Comparison of ENCODE assay signal across 9 cellular contexts in genomic region chr1:23592209-23592905, GRCh38. TPM values are rescaled to one million over a fixed set of nuclear protein-coding genes. Genes with fewer than 3 reads are reported as not detected.
A peak's percentile ranks its signal among the peaks of the same experiment; 100 is the strongest.
DNase-seq lines count a peak whose midpoint lies in the region; ATAC-seq and TF ChIP-seq lines count a peak whose summit lies in the region.
"Had no signal": no experiment of that assay in that cellular context is flagged by ENCODE, and none has a peak within 500 bp of the region (broad histone marks: within the 10 kb centered on the region; RNA-seq: fewer than 3 reads in every experiment).

No MANE protein-coding gene starts in this region.

- intact Hi-C loops in activated CD8-positive, alpha-beta T cell treated with anti-CD3 and anti-CD28 coated beads for 36 hours (cut with micrococcal nuclease), result loop anchor here (5.0 kb wide), 2 partner anchors 35 kb away; partner anchors contain the start of gene ID3
- intact Hi-C loops in naive thymus-derived CD4-positive, alpha-beta T cell (cut with micrococcal nuclease), result loop anchor here (1.0 to 5.0 kb wide), 3 partner anchors 9 to 48 kb away; partner anchors contain the start of gene ID3 (in 1 of the 2)

- peak overlapping the region; percentile 90 for H3K27ac Mint-ChIP-seq in activated CD8-positive, alpha-beta T cell treated with anti-CD3 and anti-CD28 coated beads for 36 hours
- H3K27ac Mint-ChIP-seq in naive thymus-derived CD4-positive, alpha-beta T cell, result peak overlapping the region; percentile 28 to 86 (median 77)

- peak; percentile 72; the same call in 2 of the 3 replicates for ATAC-seq in DND-41 (ENCODE audit: insufficient read depth, low read depth)
- ATAC-seq in activated CD8-positive, alpha-beta T cell treated with anti-CD3 and anti-CD28 coated beads for 36 hours, result no peak
- ATAC-seq in naive thymus-derived CD4-positive, alpha-beta T cell, result no peak

- POLR2A ChIA-PET in activated CD8-positive, alpha-beta T cell treated with anti-CD3 and anti-CD28 coated beads for 36 hours (lab: Charles Lee), result interaction anchor here (0.7 to 5.8 kb wide), 8 partner anchors 10 to 43 kb away, joined by 3 to 40 read pairs (median 26); partner anchors contain the start of gene ID3
- POLR2A ChIA-PET in naive thymus-derived CD4-positive, alpha-beta T cell (lab: Charles Lee), result interaction anchor here (1.3 to 57.7 kb wide), 4 partner anchors 5 to 43 kb away, joined by 3 to 1267 read pairs (median 661); partner anchors contain the start of gene ID3

- H3K9me2 ChIP-seq in Karpas-422 (replicated peaks; ENCODE audit: insufficient read depth, low read length), result no peaks in the 10 kb centered on the region

- H3K79me2 ChIP-seq in DND-41 (ENCODE audit: insufficient read depth, low read length) (no peaks in the 10 kb centered on the region), Karpas-422 (ENCODE audit: low read length) (no peaks in the 10 kb centered on the region)

- DNase-seq in DND-41, result no peak
- no peak for DNase-seq in Karpas-422
- no peak for DNase-seq in activated CD8-positive, alpha-beta T cell treated with anti-CD3 and anti-CD28 coated beads for 36 hours
- DNase-seq in naive thymus-derived CD4-positive, alpha-beta T cell, result no peak
- DNase-seq in NCI-H1048 (lab: John Stamatoyannopoulos, UW), result no peak
- DNase-seq in putamen (ENCODE audit: low spot score), result no peak
- no peak for DNase-seq in HuH-7 (ENCODE audit: low spot score)
- no peak for DNase-seq in activated CD4-positive, alpha-beta T cell treated with anti-CD3 and anti-CD28 coated beads for 4 hours

- H4K20me1 ChIP-seq in DND-41 (ENCODE audit: insufficient read depth, low read length) (no peaks in the 10 kb centered on the region), Karpas-422 (ENCODE audit: insufficient read depth, low read depth, low read length) (no peaks in the 10 kb centered on the region)

- H3K4me2 ChIP-seq in DND-41 (ENCODE audit: insufficient read depth, low read length) (no peak overlapping the region), Karpas-422 (ENCODE audit: low read depth, low read length, poor library complexity, severe bottlenecking) (peak overlapping the region; percentile 65)

- H3K27ac ChIP-seq in DND-41 (ENCODE audit: low read length), result no peak overlapping the region; the same call in 1 of the 2 replicates
- peak overlapping the region; percentile 90 for H3K27ac ChIP-seq in Karpas-422 (ENCODE audit: low read length)
- H3K27ac ChIP-seq in naive thymus-derived CD4-positive, alpha-beta T cell (ENCODE audit: low read depth, low read length), result no peak overlapping the region
- H3K27ac ChIP-seq: HL-60 had no signal

- H3K9me3 Mint-ChIP-seq in activated CD8-positive, alpha-beta T cell treated with anti-CD3 and anti-CD28 coated beads for 36 hours, result no peaks in the 10 kb centered on the region
- peaks cover 0 to 2% (median 0%) of the 10 kb centered on the region in 11 donors for H3K9me3 Mint-ChIP-seq in naive thymus-derived CD4-positive, alpha-beta T cell

- H2AFZ ChIP-seq in DND-41 (ENCODE audit: low read depth, low read length) (no peak overlapping the region), Karpas-422 (ENCODE audit: low read length) (no peak overlapping the region)

- no peak overlapping the region for H3K9ac ChIP-seq in DND-41 (ENCODE audit: low read depth, low read length)
- H3K9ac ChIP-seq in Karpas-422 (ENCODE audit: low read length), result peak overlapping the region; percentile 54

- H3K36me3 ChIP-seq in DND-41 (ENCODE audit: insufficient read depth, low read length), result no peaks in the 10 kb centered on the region
- H3K36me3 ChIP-seq in Karpas-422 (ENCODE audit: insufficient read depth, low read length), result no peaks in the 10 kb centered on the region
- H3K36me3 ChIP-seq in naive thymus-derived CD4-positive, alpha-beta T cell (ENCODE audit: control insufficient read depth in 2 of 3, insufficient read depth in 3 of 3, low read length in 3 of 3), result no peaks in the 10 kb centered on the region

- peaks cover 15% of the 10 kb centered on the region for H3K4me1 ChIP-seq in DND-41 (ENCODE audit: insufficient read depth, low read length)
- peaks cover 75% of the 10 kb centered on the region for H3K4me1 ChIP-seq in Karpas-422 (ENCODE audit: low read length)
- H3K4me1 ChIP-seq in naive thymus-derived CD4-positive, alpha-beta T cell (ENCODE audit: control insufficient read depth in 2 of 2, insufficient read depth in 2 of 2, low read length in 2 of 2), result peaks cover 39 to 53% of the 10 kb centered on the region in 2 donors

- no peaks in the 10 kb centered on the region for H3K27me3 Mint-ChIP-seq in activated CD8-positive, alpha-beta T cell treated with anti-CD3 and anti-CD28 coated beads for 36 hours
- H3K27me3 Mint-ChIP-seq in naive thymus-derived CD4-positive, alpha-beta T cell, result no peaks in the 10 kb centered on the region

- H3K4me3 ChIP-seq in DND-41 (ENCODE audit: low read depth in 1 of 2, low read length in 2 of 2) (no peak overlapping the region), Karpas-422 (ENCODE audit: low read length) (no peak overlapping the region)
- no peak overlapping the region for H3K4me3 ChIP-seq in naive thymus-derived CD4-positive, alpha-beta T cell (ENCODE audit: low read length)

- H3K9me3 ChIP-seq in DND-41 (ENCODE audit: insufficient read depth, low read length, severe bottlenecking) (no peaks in the 10 kb centered on the region), Karpas-422 (ENCODE audit: low read length) (no peaks in the 10 kb centered on the region)
- H3K9me3 ChIP-seq in naive thymus-derived CD4-positive, alpha-beta T cell (ENCODE audit: control insufficient read depth in 2 of 3, low read length in 3 of 3), result no peaks in the 10 kb centered on the region

- CTCF ChIA-PET in activated CD8-positive, alpha-beta T cell treated with anti-CD3 and anti-CD28 coated beads for 36 hours (lab: Charles Lee), result interaction anchor here (0.6 to 17.5 kb wide), 16 partner anchors 8 to 72 kb away, joined by 3 to 166 read pairs (median 4); no protein-coding TSS in a partner anchor
- CTCF ChIA-PET in naive thymus-derived CD4-positive, alpha-beta T cell (lab: Charles Lee), result interaction anchor here (1.1 to 1.9 kb wide), 6 partner anchors 9 to 45 kb away, joined by 3 to 6 read pairs (median 4); no protein-coding TSS in a partner anchor

- no peaks in the 10 kb centered on the region for H3K27me3 ChIP-seq in DND-41 (ENCODE audit: insufficient read depth, low read length, poor library complexity)
- no peaks in the 10 kb centered on the region for H3K27me3 ChIP-seq in Karpas-422 (ENCODE audit: low read length)
- H3K27me3 ChIP-seq in naive thymus-derived CD4-positive, alpha-beta T cell (ENCODE audit: control insufficient read depth in 2 of 2, insufficient read depth in 2 of 2, low read length in 2 of 2), result no peaks in the 10 kb centered on the region

- H3K4me3 Mint-ChIP-seq in activated CD8-positive, alpha-beta T cell treated with anti-CD3 and anti-CD28 coated beads for 36 hours, result peak overlapping the region; percentile 21
- peak overlapping the region in 9 of 10 donors; percentile 9 to 75 (median 41) for H3K4me3 Mint-ChIP-seq in naive thymus-derived CD4-positive, alpha-beta T cell

- peaks cover 86% of the 10 kb centered on the region for H3K4me1 Mint-ChIP-seq in activated CD8-positive, alpha-beta T cell treated with anti-CD3 and anti-CD28 coated beads for 36 hours (ENCODE audit: low read depth)
- peaks cover 43 to 91% (median 70%) of the 10 kb centered on the region in 7 donors for H3K4me1 Mint-ChIP-seq in naive thymus-derived CD4-positive, alpha-beta T cell

- TF ChIP-seq CTCF in DND-41 (IDR thresholded peaks at IDR 0.05; ENCODE audit: borderline replicate concordance, extremely low read depth, low read length, poor library complexity, severe bottlenecking), result no peak
- TF ChIP-seq CTCF in activated CD8-positive, alpha-beta T cell treated with anti-CD3 and anti-CD28 coated beads for 36 hours (IDR thresholded peaks at IDR 0.05), result no peak

- H3K36me3 Mint-ChIP-seq in activated CD8-positive, alpha-beta T cell treated with anti-CD3 and anti-CD28 coated beads for 36 hours (ENCODE audit: low read depth), result no peaks in the 10 kb centered on the region
- H3K36me3 Mint-ChIP-seq in naive thymus-derived CD4-positive, alpha-beta T cell, result no peaks in the 10 kb centered on the region

RNA-seq across cellular contexts. Expression of gene ID3, which starts 33.1 kb away (rescaled TPM):
- total RNA-seq in Karpas-422 (2014; rRNA removed; shearing (Covaris generic); ENCODE audit: low replicate concordance), result 32.0 and 33.0 TPM in 2 replicates
- total RNA-seq in activated CD8-positive, alpha-beta T cell treated with anti-CD3 and anti-CD28 coated beads for 36 hours, result 10 to 100 TPM; 70.4 to 74.3 TPM
- 10 to 100 TPM; 14.8 to 89.4 (median 34.1) TPM for total RNA-seq in naive thymus-derived CD4-positive, alpha-beta T cell
- polyA plus RNA-seq in naive thymus-derived CD4-positive, alpha-beta T cell, result 10 to 100 TPM; 13.0 to 28.3 TPM
